Comparison of ENCODE assay signal across 16 cellular contexts in genomic region chr2:66897181-66897580, GRCh38.
DNase-seq lines count a peak whose midpoint lies in the region; ATAC-seq and TF ChIP-seq lines count a peak whose summit lies in the region.
"Had no signal": no experiment of that assay in that cellular context is flagged by ENCODE, and none has a peak within 500 bp of the region (broad histone marks: within the 10 kb centered on the region; RNA-seq: fewer than 3 reads in every experiment).

No MANE protein-coding gene starts in this region.

- WGBS in body of pancreas, 2 donors, result 76 to 95% methylated on average over 1 of the region's 1 CpG

- peaks cover 16% of the 10 kb centered on the region for H3K4me1 ChIP-seq in body of pancreas

- TF ChIP-seq POLR2A in body of pancreas (IDR thresholded peaks at IDR 0.05), result no peak

- intact Hi-C loops in body of pancreas (cut with DNase I), result no loop called here

- H3K9me3 ChIP-seq in body of pancreas, result no peaks in the 10 kb centered on the region

- no peaks in the 10 kb centered on the region for H3K27me3 ChIP-seq in body of pancreas

- no peak overlapping the region for H3K4me3 ChIP-seq in body of pancreas

- ATAC-seq in body of pancreas, result peak; percentile 21

- TF ChIP-seq CTCF in body of pancreas (IDR thresholded peaks at IDR 0.05), result no peak

- peak overlapping the region in 1 of 4 donors; percentile 19 for H3K27ac ChIP-seq in body of pancreas
- H3K27ac ChIP-seq: C4-2B had no signal

- H3K36me3 ChIP-seq in body of pancreas (replicated peaks in 1 of 2; ENCODE audit: insufficient read depth in 1 of 2, low read depth in 2 of 2), result no peaks in the 10 kb centered on the region

- DNase-seq in HCEC 1CT (peak; percentile 60), body of pancreas (peak in 3 of 4 donors; percentile 17 to 42 (median 33)), kidney tubule cell (ENCODE audit: low spot score) (peak; percentile 6), stromal cell of bone marrow (ENCODE audit: low read depth) (peak; percentile 13), NCI-H146 (lab: John Stamatoyannopoulos, UW) (no peak), DMS153 treated with DMSO at 0.1 percent for 48 hours (lab: John Stamatoyannopoulos, UW; ENCODE audit: unreplicated experiment) (no peak)
- DNase-seq in stimulated activated CD4-positive, alpha-beta T cell treated with anti-CD3 and anti-CD28 coated beads, Interleukin-4, amount 100 ng/mL, for 24 hours, result no peak
- no peak for DNase-seq in stimulated activated naive CD4-positive, alpha-beta T cell treated with Interleukin-2 at 50 U/mL for 16 hours (lab: John Stamatoyannopoulos, UW)
- DNase-seq: activated CD8-positive, alpha-beta memory T cell treated with anti-CD3 and anti-CD28 coated beads, Interleukin-2, amount 50 U/mL, for 48 hours; activated naive CD4-positive, alpha-beta T cell treated with Interleukin-2 at 50 U/mL for 16 hours; DND-41; glutamatergic neuron; NCI-H1092 treated with DMSO at 0.1 percent for 48 hours; NCI-H2171 treated with DMSO at 0.1 percent for 48 hours; stimulated activated CD4-positive, alpha-beta T cell treated with anti-CD3 and anti-CD28 coated beads, Interleukin-2, amount 100 ng/mL, for 48 hours had no signal

Comparison
In these comparisons a context has a peak if more than half of its experiments do, and no peak if none do; other contexts are left out.
1. DNase-seq: peak in HCEC 1CT (single experiment), body of pancreas (3 of 4), kidney tubule cell (single experiment) and stromal cell of bone marrow (single experiment); none in NCI-H146 (single experiment), DMS153 treated with DMSO at 0.1 percent for 48 hours (single experiment), stimulated activated CD4-positive, alpha-beta T cell treated with anti-CD3 and anti-CD28 coated beads, Interleukin-4, amount 100 ng/mL, for 24 hours (single experiment) and stimulated activated naive CD4-positive, alpha-beta T cell treated with Interleukin-2 at 50 U/mL for 16 hours (single experiment).